In genomic region chr10:28794986-28795385, GRCh38 we compare ENCODE assay signal across 16 cellular contexts.
DNase-seq lines count a peak whose midpoint lies in the region; ATAC-seq and TF ChIP-seq lines count a peak whose summit lies in the region.
"Had no signal": no experiment of that assay in that cellular context is flagged by ENCODE, and none has a peak within 500 bp of the region (broad histone marks: within the 10 kb centered on the region; RNA-seq: fewer than 3 reads in every experiment).

No MANE protein-coding gene starts in this region.

- no peak overlapping the region for H3K4me3 ChIP-seq in ascending aorta
- no peak overlapping the region for H3K4me3 ChIP-seq in smooth muscle cell
- H3K4me3 ChIP-seq: BLaER1, GM12878 had no signal

- TF ChIP-seq CTCF in ascending aorta (IDR thresholded peaks at IDR 0.05) (no peak), smooth muscle cell (IDR thresholded peaks at IDR 0.05; ENCODE audit: borderline replicate concordance, insufficient read depth, poor library complexity, severe bottlenecking) (no peak)

- peaks cover 0 to 8% of the 10 kb centered on the region in 2 donors for H3K4me1 ChIP-seq in ascending aorta
- H3K4me1 ChIP-seq in smooth muscle cell (ENCODE audit: low read depth) = no peaks in the 10 kb centered on the region

- no peaks in the 10 kb centered on the region for H4K20me1 ChIP-seq in smooth muscle cell (ENCODE audit: low read depth)
- H4K20me1 ChIP-seq: BLaER1 had no signal

- H3K27ac ChIP-seq in ascending aorta = peak overlapping the region; percentile 2 to 26
- H3K27ac ChIP-seq in smooth muscle cell (ENCODE audit: low read depth) = no peak overlapping the region
- H3K27ac ChIP-seq: BLaER1 had no signal

- no peaks in the 10 kb centered on the region for H3K79me2 ChIP-seq in smooth muscle cell (ENCODE audit: low read depth)

- H3K36me3 ChIP-seq in ascending aorta (no peaks in the 10 kb centered on the region), smooth muscle cell (ENCODE audit: low read depth) (no peaks in the 10 kb centered on the region)
- H3K36me3 ChIP-seq: BLaER1 had no signal

- H3F3A ChIP-seq in smooth muscle cell (ENCODE audit: low read depth) = peaks cover 6% of the 10 kb centered on the region

- no peak overlapping the region for H3K9ac ChIP-seq in smooth muscle cell (ENCODE audit: low read depth)
- H3K9ac ChIP-seq: BLaER1 had no signal

- peak overlapping the region; percentile 66 for H2AFZ ChIP-seq in smooth muscle cell (ENCODE audit: low read depth)

- ATAC-seq in left ventricle myocardium superior (no peak), esophagus mucosa (no peak)
- ATAC-seq: GM12878 had no signal

- H3K9me3 ChIP-seq in ascending aorta (no peaks in the 10 kb centered on the region), smooth muscle cell (replicated peaks; ENCODE audit: low read depth) (no peaks in the 10 kb centered on the region)

- WGBS in smooth muscle cell (ENCODE audit: low lambda C conversion rate) = 96% methylated on average over 3 of the region's 3 CpGs

- H3K4me2 ChIP-seq in smooth muscle cell = no peak overlapping the region
- H3K4me2 ChIP-seq: BLaER1 had no signal

- DNase-seq in DMS79 treated with DMSO at 0.1 percent for 48 hours (lab: John Stamatoyannopoulos, UW) (peak; percentile 9), ascending aorta (ENCODE audit: low spot score in 2 of 2) (no peak), foreskin melanocyte (peak; percentile 65), smooth muscle cell (lab: John Stamatoyannopoulos, UW; ENCODE audit: unreplicated experiment) (no peak), HT-29 (ENCODE audit: low spot score) (no peak), left ventricle myocardium superior (no peak)
- no peak for DNase-seq in stimulated activated naive CD4-positive, alpha-beta T cell treated with Interleukin-2 at 50 U/mL for 16 hours (lab: John Stamatoyannopoulos, UW)
- DNase-seq: 8988T; CD4-positive, alpha-beta memory T cell; DMS153; DND-41; EL; H9 had no signal

- intact Hi-C loops in ascending aorta (cut with DNase I) (loop anchor here (5.0 kb wide), 2 partner anchors 87 to 197 kb away; no protein-coding TSS in a partner anchor), left ventricle myocardium superior (cut with micrococcal nuclease) (no loop called here)

- no peaks in the 10 kb centered on the region for H3K27me3 ChIP-seq in ascending aorta
- H3K27me3 ChIP-seq in smooth muscle cell (ENCODE audit: low read depth) = no peaks in the 10 kb centered on the region
- H3K27me3 ChIP-seq: BLaER1 had no signal

Comparison
In these comparisons a context has a peak if more than half of its experiments do, and no peak if none do; other contexts are left out.
1. DNase-seq: peak in DMS79 treated with DMSO at 0.1 percent for 48 hours (single experiment) and foreskin melanocyte (single experiment); none in ascending aorta (0 of 2), smooth muscle cell (single experiment), HT-29 (single experiment), stimulated activated naive CD4-positive, alpha-beta T cell treated with Interleukin-2 at 50 U/mL for 16 hours (single experiment) and left ventricle myocardium superior (single experiment).